ENCODE assay signal across 28 cellular contexts in genomic region chr16:87356491-87356853, GRCh38.
"Had no signal": no experiment of that assay in that cellular context is flagged by ENCODE, and none has a peak within 500 bp of the region (broad histone marks: within the 10 kb centered on the region; RNA-seq: fewer than 3 reads in every experiment).

No MANE protein-coding gene starts in this region.

- DNase-seq: activated B cell treated with CpG ODN at 0.5 μM for 24 hours; activated CD4-positive, alpha-beta T cell treated with anti-CD3 and anti-CD28 coated beads for 1 hour; activated CD4-positive, alpha-beta T cell treated with anti-CD3 and anti-CD28 coated beads, Interleukin-2, amount 50 U/mL, for 1 hour; activated CD8-positive, alpha-beta memory T cell treated with anti-CD3 and anti-CD28 coated beads for 24 hours; activated effector memory CD4-positive, alpha-beta T cell treated with anti-CD3 and anti-CD28 coated beads, Interleukin-2, amount 50 U/mL, for 16 hours; activated naive CD4-positive, alpha-beta T cell treated with Interleukin-2 at 50 U/mL for 16 hours; activated T-cell treated with anti-CD3 and anti-CD28 coated beads, Interleukin-2, amount 50 U/mL, for 4 hours; amygdala; brain microvascular endothelial cell; Karpas-422; MM.1S; NCI-H1105; NCI-H1436; NCI-H1694 treated with DMSO at 0.1 percent for 48 hours; NCI-H2029 treated with DMSO at 0.1 percent for 48 hours; NCI-H510A treated with DMSO at 0.1 percent for 48 hours; NCI-H69; NK-92 treated with Interleukin-12 subunit alpha and Interleukin-12 subunit beta, amount 100 ng/mL, for 24 hours; OCI-M1; Right ventricle myocardium superior; RPMI8226 had no signal

- H3K27ac ChIP-seq: brain microvascular endothelial cell, cardiac muscle cell, SJSA1 had no signal

- H3K27me3 Mint-ChIP-seq: activated B cell treated with CpG ODN at 0.5 μM for 24 hours had no signal

- H3K4me3 ChIP-seq: cardiac muscle cell, K562, SJSA1 had no signal

- H3K9me3 ChIP-seq: SJSA1 had no signal

- H3K27ac Mint-ChIP-seq: activated B cell treated with CpG ODN at 0.5 μM for 24 hours; T-helper 1 cell treated with Interleukin-12 subunit alpha and Interleukin-12 subunit beta and Interleukin-4 antibody, amounts not matched to agents 30 μg/mL and 1 μg/mL, for 36 hours had no signal

- H3K9me3 Mint-ChIP-seq: activated B cell treated with CpG ODN at 0.5 μM for 24 hours; activated naive CD4-positive, alpha-beta T cell treated with anti-CD3 and anti-CD28 coated beads, Interleukin-2, amount 50 U/mL, for 72 hours; activated T-cell treated with anti-CD3 and anti-CD28 coated beads, Interleukin-2, amount 50 U/mL, for 4 hours; T-helper 1 cell treated with Interleukin-12 subunit alpha and Interleukin-12 subunit beta and Interleukin-4 antibody, amounts not matched to agents 30 μg/mL and 1 μg/mL, for 36 hours had no signal

- H3K4me3 Mint-ChIP-seq: activated B cell treated with CpG ODN at 0.5 μM for 24 hours; activated T-cell treated with anti-CD3 and anti-CD28 coated beads, Interleukin-2, amount 50 U/mL, for 4 hours; T-helper 1 cell treated with Interleukin-12 subunit alpha and Interleukin-12 subunit beta and Interleukin-4 antibody, amounts not matched to agents 30 μg/mL and 1 μg/mL, for 36 hours had no signal

- ATAC-seq: activated naive CD4-positive, alpha-beta T cell treated with anti-CD3 and anti-CD28 coated beads, Interleukin-2, amount 50 U/mL, for 72 hours; activated T-cell treated with anti-CD3 and anti-CD28 coated beads, Interleukin-2, amount 50 U/mL, for 4 hours; K562; Panc1; SK-N-SH treated with all-trans-retinoic acid at 6 μM for 48 hours had no signal

- H3K4me1 Mint-ChIP-seq: activated B cell treated with CpG ODN at 0.5 μM for 24 hours had no signal

- H3K27me3 ChIP-seq: brain microvascular endothelial cell, cardiac muscle cell, SJSA1 had no signal
